ENCODE assay signal across 16 cellular contexts in the genomic region with DNA sequence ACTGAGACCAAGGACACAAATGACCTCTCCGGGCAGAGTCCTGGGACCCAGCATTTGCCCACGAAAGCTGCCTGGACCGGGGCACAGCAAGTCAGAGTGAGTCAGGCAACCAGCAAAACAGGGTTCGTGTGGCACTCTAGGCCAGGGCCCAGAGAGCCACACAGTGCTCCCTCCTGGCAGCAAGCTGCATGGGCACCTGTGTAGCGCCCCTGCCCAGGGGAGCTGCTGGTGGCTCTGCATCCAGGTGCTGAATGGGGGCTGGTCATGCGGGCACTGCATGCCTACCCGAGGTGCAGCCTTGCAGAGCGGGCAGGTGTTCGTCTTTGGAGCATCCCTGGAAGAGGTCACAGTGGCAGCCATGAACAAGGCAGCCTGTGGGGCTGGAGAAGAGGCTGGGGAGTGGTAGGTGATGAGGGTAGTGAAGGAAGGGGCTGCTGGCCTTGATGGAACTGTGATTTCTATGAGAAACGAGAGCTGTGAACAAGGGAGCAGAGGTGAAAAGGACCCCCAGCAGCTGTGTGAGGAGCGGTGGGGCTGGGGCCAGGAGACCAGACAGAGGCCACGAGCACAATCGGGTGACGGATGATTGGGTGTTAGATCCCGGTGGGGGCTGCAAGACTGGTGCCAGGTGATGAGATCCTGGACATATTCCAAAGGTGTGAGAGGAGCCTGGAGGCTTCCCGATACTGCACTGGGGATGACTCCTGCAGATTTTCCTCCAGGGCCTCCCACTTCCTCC.
A peak's percentile ranks its signal among the peaks of the same experiment; 100 is the strongest.
DNase-seq lines count a peak whose midpoint lies in the region; ATAC-seq and TF ChIP-seq lines count a peak whose summit lies in the region.
"Had no signal": no experiment of that assay in that cellular context is flagged by ENCODE, and none has a peak within 500 bp of the region (broad histone marks: within the 10 kb centered on the region; RNA-seq: fewer than 3 reads in every experiment).

No MANE protein-coding gene starts in this region.

- H3K9ac ChIP-seq in PC-3 (ENCODE audit: low read length) = no peak overlapping the region

- H3K4me3 ChIP-seq in PC-3 (ENCODE audit: low read length) = no peak overlapping the region
- no peak overlapping the region for H3K4me3 ChIP-seq in esophagus squamous epithelium
- H3K4me3 ChIP-seq: prostate gland had no signal

- no peak overlapping the region for H3K4me2 ChIP-seq in PC-3 (ENCODE audit: low read length)

- H3K27me3 ChIP-seq in PC-3 (ENCODE audit: low read length) (no peaks in the 10 kb centered on the region), foreskin keratinocyte (no peaks in the 10 kb centered on the region), esophagus squamous epithelium (no peaks in the 10 kb centered on the region)

- no peaks in the 10 kb centered on the region for H3F3A ChIP-seq in PC-3 (ENCODE audit: low read length, unreplicated experiment)

- peak overlapping the region; percentile 2 to 88 for H3K27ac Mint-ChIP-seq in stimulated activated naive CD8-positive, alpha-beta T cell treated with anti-CD3 and anti-CD28 coated beads, Interleukin-15, amount 100 ng/mL, for 72 hours
- H3K27ac Mint-ChIP-seq: stimulated activated naive B cell treated with anti-CD40 and anti-IgM and Interleukin-4, amounts not matched to agents 10 μg/mL and 1 μg/mL and 100 μg/mL, for 72 hours had no signal

- ATAC-seq in PC-3 (no peak), foreskin keratinocyte (peak; percentile 28)
- ATAC-seq in stimulated activated naive CD8-positive, alpha-beta T cell treated with anti-CD3 and anti-CD28 coated beads, Interleukin-15, amount 100 ng/mL, for 72 hours = no peak
- ATAC-seq: stimulated activated naive B cell treated with anti-CD40 and anti-IgM and Interleukin-4, amounts not matched to agents 10 μg/mL and 1 μg/mL and 100 μg/mL, for 72 hours had no signal

- H3K4me1 ChIP-seq in PC-3 (ENCODE audit: insufficient read depth, low read length) (peaks cover 11% of the 10 kb centered on the region), foreskin keratinocyte (no peaks in the 10 kb centered on the region), esophagus squamous epithelium (peaks cover 0 to 45% (median 11%) of the 10 kb centered on the region in 3 donors)

- no TSS peak for BruUV-seq in PC-3 (replicated peaks; lab: Mats Ljungman, UMichigan)

- intact Hi-C loops in PC-3 (cut with micrococcal nuclease) = no loop called here
- intact Hi-C loops in esophagus squamous epithelium (cut with DNase I) = no loop called here

- CTCF ChIA-PET in PC-3 (lab: Charles Lee) = no interaction called here

- peak; percentile 46 for DNase-seq in activated effector memory CD4-positive, alpha-beta T cell treated with anti-CD3 and anti-CD28 coated beads, Interleukin-2, amount 50 U/mL, for 16 hours
- DNase-seq in activated effector memory CD4-positive, alpha-beta T cell treated with Interleukin-2 at 50 U/mL for 16 hours = no peak
- DNase-seq in PC-3 (peak; percentile 16), foreskin keratinocyte (no peak), esophagus squamous epithelium (lab: John Stamatoyannopoulos, UW) (no peak), SHP77 treated with DMSO at 0.1 percent for 48 hours (lab: John Stamatoyannopoulos, UW) (no peak)
- DNase-seq in stimulated activated naive CD8-positive, alpha-beta T cell treated with anti-CD3 and anti-CD28 coated beads, Interleukin-15, amount 100 ng/mL, for 72 hours = no peak
- no peak for DNase-seq in effector CD4-positive, alpha-beta T cell
- DNase-seq: activated CD4-positive, CD25-positive, alpha-beta regulatory T cell treated with anti-CD3 and anti-CD28 coated beads, Interleukin-2, amount 50 U/mL, for 72 hours; caudate nucleus; EL; mesenchymal stem cell; NCI-H1417 treated with DMSO at 0.1 percent for 48 hours; stimulated activated CD4-positive, alpha-beta T cell treated with anti-CD3 and anti-CD28 coated beads, Interleukin-2, amount 100 ng/mL, for 24 hours; stimulated activated naive B cell treated with anti-CD40 and anti-IgM and Interleukin-4, amounts not matched to agents 10 μg/mL and 1 μg/mL and 100 μg/mL, for 72 hours had no signal

- H3K4me3 Mint-ChIP-seq in stimulated activated naive CD8-positive, alpha-beta T cell treated with anti-CD3 and anti-CD28 coated beads, Interleukin-15, amount 100 ng/mL, for 72 hours = no peak overlapping the region
- H3K4me3 Mint-ChIP-seq: stimulated activated naive B cell treated with anti-CD40 and anti-IgM and Interleukin-4, amounts not matched to agents 10 μg/mL and 1 μg/mL and 100 μg/mL, for 72 hours had no signal

- peak; percentile 33 for TF ChIP-seq CTCF in PC-3 (conservative IDR thresholded peaks at IDR 0.05; ENCODE audit: low read depth, low read length)
- TF ChIP-seq CTCF in foreskin keratinocyte (conservative IDR thresholded peaks at IDR 0.05) = peak; percentile 31
- TF ChIP-seq CTCF in esophagus squamous epithelium (IDR thresholded peaks at IDR 0.05) = peak in 1 of 6 experiments; percentile 44

- POLR2A ChIA-PET in PC-3 (lab: Charles Lee; ENCODE audit: unreplicated experiment) = no interaction called here

- H2AFZ ChIP-seq in PC-3 (ENCODE audit: low read length) = no peak overlapping the region

- H3K27me3 Mint-ChIP-seq in stimulated activated naive CD8-positive, alpha-beta T cell treated with anti-CD3 and anti-CD28 coated beads, Interleukin-15, amount 100 ng/mL, for 72 hours = no peaks in the 10 kb centered on the region
- H3K27me3 Mint-ChIP-seq: stimulated activated naive B cell treated with anti-CD40 and anti-IgM and Interleukin-4, amounts not matched to agents 10 μg/mL and 1 μg/mL and 100 μg/mL, for 72 hours had no signal

- WGBS in esophagus squamous epithelium, 2 donors = 72 to 75% methylated on average over 9 to 12 of the region's 16 CpGs

- no peaks in the 10 kb centered on the region; the same call in 1 of the 2 replicates for H3K36me3 ChIP-seq in PC-3 (ENCODE audit: low read depth, low read length)
- peaks cover 17 to 100% (median 31%) of the 10 kb centered on the region in 3 donors for H3K36me3 ChIP-seq in esophagus squamous epithelium

- H4K20me1 ChIP-seq in PC-3 (ENCODE audit: low read length) = no peaks in the 10 kb centered on the region

- H3K4me1 Mint-ChIP-seq in stimulated activated naive CD8-positive, alpha-beta T cell treated with anti-CD3 and anti-CD28 coated beads, Interleukin-15, amount 100 ng/mL, for 72 hours = peaks cover 22% of the 10 kb centered on the region

- TF ChIP-seq POLR2A in esophagus squamous epithelium (IDR thresholded peaks at IDR 0.05) = no peak

- H3K27ac ChIP-seq in PC-3 (ENCODE audit: low read length) (no peak overlapping the region), foreskin keratinocyte (no peak overlapping the region), esophagus squamous epithelium (no peak overlapping the region)

- no peaks in the 10 kb centered on the region for H3K9me3 ChIP-seq in PC-3 (ENCODE audit: low read length)
- H3K9me3 ChIP-seq in esophagus squamous epithelium = no peaks in the 10 kb centered on the region
- H3K9me3 ChIP-seq: prostate gland had no signal

- no peaks in the 10 kb centered on the region for H3K79me2 ChIP-seq in PC-3 (ENCODE audit: low read length)

- no peaks in the 10 kb centered on the region for H3K9me2 ChIP-seq in PC-3 (replicated peaks; ENCODE audit: low read length)

- no peaks in the 10 kb centered on the region for H3K9me3 Mint-ChIP-seq in stimulated activated naive CD8-positive, alpha-beta T cell treated with anti-CD3 and anti-CD28 coated beads, Interleukin-15, amount 100 ng/mL, for 72 hours
- H3K9me3 Mint-ChIP-seq: stimulated activated naive B cell treated with anti-CD40 and anti-IgM and Interleukin-4, amounts not matched to agents 10 μg/mL and 1 μg/mL and 100 μg/mL, for 72 hours had no signal

Comparison
In these comparisons a context has a peak if more than half of its experiments do, and no peak if none do; other contexts are left out.
1. DNase-seq: peak in activated effector memory CD4-positive, alpha-beta T cell treated with anti-CD3 and anti-CD28 coated beads, Interleukin-2, amount 50 U/mL, for 16 hours (single experiment) and PC-3 (single experiment); none in activated effector memory CD4-positive, alpha-beta T cell treated with Interleukin-2 at 50 U/mL for 16 hours (single experiment), foreskin keratinocyte (0 of 2), stimulated activated naive CD8-positive, alpha-beta T cell treated with anti-CD3 and anti-CD28 coated beads, Interleukin-15, amount 100 ng/mL, for 72 hours (0 of 2), esophagus squamous epithelium (single experiment), effector CD4-positive, alpha-beta T cell (single experiment) and SHP77 treated with DMSO at 0.1 percent for 48 hours (single experiment).